In the genomic region with DNA sequence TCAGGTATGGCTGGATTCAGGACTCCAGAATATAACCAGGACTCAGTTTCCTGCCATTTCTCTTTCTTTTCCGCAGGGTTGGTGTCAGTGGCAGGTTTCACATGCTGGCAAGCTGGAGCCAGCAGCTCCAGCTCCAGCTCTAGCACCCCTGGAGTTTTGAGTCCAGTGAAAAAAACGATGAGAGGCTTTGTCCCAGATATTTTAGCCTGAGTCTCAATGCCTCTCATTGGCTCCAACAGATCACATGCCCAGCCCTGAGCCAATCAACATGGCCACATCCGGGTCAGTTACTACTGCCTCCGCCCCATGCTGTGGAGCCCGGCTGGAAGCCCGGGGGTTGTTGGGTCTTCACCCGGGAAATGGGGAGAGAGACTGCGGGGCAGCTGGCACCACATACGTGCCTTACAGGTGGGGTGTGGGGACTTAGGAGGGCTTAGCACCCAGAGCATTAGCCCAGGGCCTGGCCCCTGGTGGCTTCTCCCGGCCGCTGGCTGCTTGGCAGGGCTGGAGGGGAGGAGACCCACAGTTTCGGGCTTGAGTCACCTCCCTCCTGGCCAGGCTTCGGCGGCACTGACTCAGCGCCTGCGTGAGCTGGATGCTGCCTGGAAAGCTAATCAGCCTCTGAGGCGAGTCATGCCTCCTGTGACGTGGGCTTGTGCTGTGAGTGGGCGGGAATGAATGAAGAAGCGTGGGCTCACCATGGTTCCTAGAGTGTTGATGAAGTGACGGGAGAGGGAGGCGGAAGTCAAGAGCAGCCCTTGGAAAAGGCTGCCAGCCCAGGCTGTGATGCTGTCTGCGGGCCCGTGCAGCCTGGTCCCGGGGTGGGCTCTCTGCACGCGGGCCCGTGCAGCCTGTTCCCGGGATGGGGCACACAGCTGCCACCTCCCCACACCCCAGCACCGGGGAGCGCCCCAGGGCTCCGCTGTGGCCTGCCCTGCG, we compare ENCODE assay signal across 8 cellular contexts. TPM values are rescaled to one million over a fixed set of nuclear protein-coding genes. Genes with fewer than 3 reads are reported as not detected.
DNase-seq lines count a peak whose midpoint lies in the region; ATAC-seq and TF ChIP-seq lines count a peak whose summit lies in the region.

No MANE protein-coding gene starts in this region.

- H3K4me1 Mint-ChIP-seq in activated CD4-positive, alpha-beta T cell treated with anti-CD3 and anti-CD28 coated beads, Interleukin-2, amount 10 ng/mL, durations not matched to agents 24 days and 14 days: peaks cover 22% of the 10 kb centered on the region

- no peaks in the 10 kb centered on the region for H3K9me3 Mint-ChIP-seq in activated CD4-positive, alpha-beta T cell treated with anti-CD3 and anti-CD28 coated beads, Interleukin-2, amount 10 ng/mL, durations not matched to agents 24 days and 14 days

- no peak for TF ChIP-seq CTCF in choroid plexus epithelial cell (conservative IDR thresholded peaks at IDR 0.05; ENCODE audit: low read depth, low read length)

- intact Hi-C loops in activated CD4-positive, alpha-beta T cell treated with anti-CD3 and anti-CD28 coated beads, Interleukin-2, amount 10 ng/mL, durations not matched to agents 24 days and 14 days (cut with micrococcal nuclease): loop anchor here (1.0 to 5.0 kb wide), 4 partner anchors 17 to 247 kb away; no protein-coding TSS in a partner anchor

- H3K27me3 Mint-ChIP-seq in activated CD4-positive, alpha-beta T cell treated with anti-CD3 and anti-CD28 coated beads, Interleukin-2, amount 10 ng/mL, durations not matched to agents 24 days and 14 days: no peaks in the 10 kb centered on the region

- peak overlapping the region; percentile 55 for H3K4me3 Mint-ChIP-seq in activated CD4-positive, alpha-beta T cell treated with anti-CD3 and anti-CD28 coated beads, Interleukin-2, amount 10 ng/mL, durations not matched to agents 24 days and 14 days

- DNase-seq in DMS114 treated with DMSO at 0.1 percent for 48 hours (lab: John Stamatoyannopoulos, UW; ENCODE audit: unreplicated experiment) (peak; percentile 89), NCI-H526 (lab: John Stamatoyannopoulos, UW) (peak; percentile 75 to 91), choroid plexus epithelial cell (ENCODE audit: low read depth) (peak; percentile 99), NAMALWA (ENCODE audit: low spot score) (no peak)
- peak; percentile 91 for DNase-seq in activated CD4-positive, alpha-beta T cell treated with anti-CD3 and anti-CD28 coated beads, Interleukin-2, amount 10 ng/mL, durations not matched to agents 24 days and 14 days
- peak; percentile 95 for DNase-seq in stimulated activated CD4-positive, alpha-beta T cell treated with anti-CD3 and anti-CD28 coated beads, Interleukin-15, amount 100 ng/mL, for 24 hours

- ATAC-seq in HG03442 (IDR thresholded peaks at IDR 0.05; ENCODE audit: unreplicated experiment): peak; percentile 70

- H3K27ac ChIP-seq in layer of hippocampus (ENCODE audit: low read depth, low read length): peak overlapping the region; percentile 99

- no peaks in the 10 kb centered on the region for H3K27me3 ChIP-seq in layer of hippocampus (ENCODE audit: control insufficient read depth, insufficient read depth, low read length)

- no peaks in the 10 kb centered on the region for H3K36me3 Mint-ChIP-seq in activated CD4-positive, alpha-beta T cell treated with anti-CD3 and anti-CD28 coated beads, Interleukin-2, amount 10 ng/mL, durations not matched to agents 24 days and 14 days (ENCODE audit: low read depth)

- peak overlapping the region; percentile 90 for H3K4me3 ChIP-seq in choroid plexus epithelial cell (ENCODE audit: low read depth, low read length)

- peak overlapping the region; percentile 85 for H3K27ac Mint-ChIP-seq in activated CD4-positive, alpha-beta T cell treated with anti-CD3 and anti-CD28 coated beads, Interleukin-2, amount 10 ng/mL, durations not matched to agents 24 days and 14 days

RNA-seq across cellular contexts. Expression of a gene that starts 15.3 kb away (rescaled TPM):
- total RNA-seq in activated CD4-positive, alpha-beta T cell treated with anti-CD3 and anti-CD28 coated beads, Interleukin-2, amount 10 ng/mL, durations not matched to agents 24 days and 14 days: 51.7 and 51.9 TPM in 2 replicates

RNA-seq across cellular contexts. Expression of a gene that starts 27.5 kb away (rescaled TPM):
- total RNA-seq in activated CD4-positive, alpha-beta T cell treated with anti-CD3 and anti-CD28 coated beads, Interleukin-2, amount 10 ng/mL, durations not matched to agents 24 days and 14 days: not detected in 2 replicates
